ENCODE assay signal across 8 cellular contexts in the genomic region with DNA sequence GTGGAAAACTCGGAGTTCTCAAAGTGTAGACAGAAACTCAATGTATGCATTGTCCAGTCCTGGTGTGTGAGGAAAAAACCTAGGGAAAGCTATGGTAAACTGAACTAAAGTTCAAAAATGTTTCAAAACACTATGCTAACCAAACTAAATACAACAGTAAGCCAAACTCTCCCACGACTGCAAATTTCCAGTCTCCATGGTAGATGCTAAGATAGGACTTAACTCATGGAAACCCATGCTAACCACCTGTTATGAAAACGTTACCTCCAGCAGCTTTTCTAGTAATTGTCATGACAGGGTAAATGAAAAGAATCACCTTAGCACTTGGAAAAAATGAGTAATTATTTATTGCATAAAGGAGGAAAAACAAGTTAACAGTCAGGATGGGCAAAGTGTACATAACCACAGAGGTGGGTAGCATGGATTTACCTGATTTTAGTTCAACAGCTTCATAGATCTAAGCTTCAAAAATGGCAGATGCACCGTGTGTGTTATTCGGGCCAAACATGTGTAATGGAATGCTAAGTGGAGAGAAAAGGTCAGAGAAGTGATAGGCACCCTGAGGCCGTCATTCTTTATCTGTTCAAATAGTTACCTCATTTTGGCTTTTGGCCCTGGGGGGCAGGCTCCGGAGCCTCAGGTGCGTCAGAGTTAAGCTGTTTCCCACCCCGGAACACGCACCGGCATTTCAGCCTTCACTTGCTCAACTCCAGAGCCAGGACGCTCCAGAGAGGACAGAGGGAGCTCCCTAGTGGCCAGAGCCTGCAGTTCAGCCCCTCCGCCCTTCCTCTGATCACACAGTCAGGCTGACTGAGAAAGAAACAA.
DNase-seq lines count a peak whose midpoint lies in the region; ATAC-seq, FAIRE-seq and TF ChIP-seq lines count a peak whose summit lies in the region.

No MANE protein-coding gene starts in this region.

- H3K27ac Mint-ChIP-seq in neural crest cell (ENCODE audit: unreplicated experiment), result no peak overlapping the region
- peak overlapping the region; percentile 76 for H3K27ac Mint-ChIP-seq in stimulated activated naive CD8-positive, alpha-beta T cell treated with anti-CD3 and anti-CD28 coated beads, Interleukin-15, Interleukin-2, amounts not matched to agents 100 ng/mL and 50 ng/mL, for 24 hours

- ATAC-seq in GM21576 (IDR thresholded peaks at IDR 0.05; ENCODE audit: unreplicated experiment), result peak; percentile 100

- DNase-seq in DMS153 treated with DMSO at 0.1 percent for 48 hours (lab: John Stamatoyannopoulos, UW; ENCODE audit: unreplicated experiment), result peak; percentile 64
- peak; percentile 70 for DNase-seq in HuH-7.5 (ENCODE audit: low spot score)
- peak; percentile 72 for DNase-seq in RCC 7860 (ENCODE audit: low spot score)
- peak; percentile 69 for DNase-seq in activated T-helper 1 cell treated with Interleukin-2 at 50 U/mL for 16 hours (ENCODE audit: low read depth)
- peak; percentile 79 for DNase-seq in fibroblast of peridontal ligament (ENCODE audit: extremely low read depth)
- DNase-seq in neural crest cell (ENCODE audit: low read depth, low spot score), result peak; percentile 83

- H3K36me3 Mint-ChIP-seq in neural crest cell (ENCODE audit: low read depth), result no peaks in the 10 kb centered on the region
- H3K36me3 Mint-ChIP-seq in stimulated activated naive CD8-positive, alpha-beta T cell treated with anti-CD3 and anti-CD28 coated beads, Interleukin-15, Interleukin-2, amounts not matched to agents 100 ng/mL and 50 ng/mL, for 24 hours (ENCODE audit: low read depth), result no peaks in the 10 kb centered on the region

- TF ChIP-seq CTCF in neural crest cell (conservative IDR thresholded peaks at IDR 0.05), result peak; percentile 93

- H3K4me3 Mint-ChIP-seq in neural crest cell, result peak overlapping the region; percentile 28
- H3K4me3 Mint-ChIP-seq in stimulated activated naive CD8-positive, alpha-beta T cell treated with anti-CD3 and anti-CD28 coated beads, Interleukin-15, Interleukin-2, amounts not matched to agents 100 ng/mL and 50 ng/mL, for 24 hours, result peak overlapping the region; percentile 63

- peak; percentile 29 for FAIRE-seq in RCC 7860 (lab: Jason Lieb, UNC)

- H3K9me3 Mint-ChIP-seq in neural crest cell, result no peaks in the 10 kb centered on the region
- H3K9me3 Mint-ChIP-seq in stimulated activated naive CD8-positive, alpha-beta T cell treated with anti-CD3 and anti-CD28 coated beads, Interleukin-15, Interleukin-2, amounts not matched to agents 100 ng/mL and 50 ng/mL, for 24 hours, result no peaks in the 10 kb centered on the region

- no peaks in the 10 kb centered on the region for H3K27me3 Mint-ChIP-seq in neural crest cell (ENCODE audit: low read depth)
- H3K27me3 Mint-ChIP-seq in stimulated activated naive CD8-positive, alpha-beta T cell treated with anti-CD3 and anti-CD28 coated beads, Interleukin-15, Interleukin-2, amounts not matched to agents 100 ng/mL and 50 ng/mL, for 24 hours, result no peaks in the 10 kb centered on the region

- peaks cover 10% of the 10 kb centered on the region for H3K4me1 Mint-ChIP-seq in neural crest cell
- peaks cover 23% of the 10 kb centered on the region for H3K4me1 Mint-ChIP-seq in stimulated activated naive CD8-positive, alpha-beta T cell treated with anti-CD3 and anti-CD28 coated beads, Interleukin-15, Interleukin-2, amounts not matched to agents 100 ng/mL and 50 ng/mL, for 24 hours (ENCODE audit: low read depth)

Comparison
In these comparisons a context has a peak if more than half of its experiments do, and no peak if none do; other contexts are left out.
1. Peak in every context shown above with its lines: DNase-seq and ATAC-seq.